In the genomic region with DNA sequence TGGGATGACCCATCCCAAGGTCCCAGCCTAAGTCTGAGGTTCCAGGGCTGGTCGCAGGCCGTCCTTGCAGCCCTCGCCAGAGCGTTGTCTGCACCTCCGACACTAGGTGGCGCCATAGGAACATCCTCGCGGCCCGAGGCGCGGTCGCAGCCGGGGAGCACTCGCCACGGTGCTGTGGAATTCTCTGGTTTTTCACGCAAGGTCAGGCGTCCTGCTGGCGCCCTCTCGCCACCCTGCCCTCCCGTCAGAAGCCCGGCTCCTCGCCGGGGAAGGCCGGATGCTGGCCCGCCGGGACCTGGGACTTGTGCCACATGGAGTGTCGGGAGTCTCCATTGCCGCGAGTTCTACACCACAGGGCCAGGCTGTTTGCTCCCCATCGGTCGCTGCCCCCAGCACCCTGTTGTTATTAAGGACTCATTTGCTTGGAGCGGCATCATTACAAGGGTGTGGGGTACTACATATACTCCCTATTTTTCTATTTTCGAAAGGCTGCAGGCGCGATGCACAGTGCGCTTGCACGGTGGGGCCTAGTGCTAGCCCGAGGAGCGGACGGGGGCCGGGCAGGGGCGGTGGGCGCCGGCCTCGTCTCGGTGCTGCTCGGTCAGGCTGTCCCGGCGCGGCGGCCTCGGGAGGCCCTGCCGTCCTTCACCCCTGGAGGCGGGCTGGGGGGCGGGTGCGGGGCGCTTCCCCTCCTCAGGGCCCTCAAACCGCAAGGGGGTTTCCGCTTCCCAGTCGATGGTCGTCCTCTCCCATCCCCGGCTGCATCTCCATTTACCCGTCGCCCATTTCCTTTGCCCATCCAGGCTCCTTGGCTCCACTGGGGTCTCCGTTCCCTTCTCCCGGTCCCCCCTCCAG, we compare ENCODE assay signal across 8 cellular contexts.
A peak's percentile ranks its signal among the peaks of the same experiment; 100 is the strongest.
DNase-seq lines count a peak whose midpoint lies in the region; ATAC-seq and TF ChIP-seq lines count a peak whose summit lies in the region.

No MANE protein-coding gene starts in this region.

- CTCF ChIA-PET in activated naive CD4-positive, alpha-beta T cell treated with anti-CD3 and anti-CD28 coated beads, Interleukin-2, amount 10 ng/mL, durations not matched to agents 7 days and 5 days (lab: Charles Lee), result no interaction called here

- H3K4me3 Mint-ChIP-seq in activated naive CD4-positive, alpha-beta T cell treated with anti-CD3 and anti-CD28 coated beads, Interleukin-2, amount 10 ng/mL, durations not matched to agents 7 days and 5 days, result peak overlapping the region; percentile 69
- H3K4me3 Mint-ChIP-seq in osteocyte (ENCODE audit: unreplicated experiment), result peak overlapping the region; percentile 65

- H3K36me3 ChIP-seq in thoracic aorta, result no peaks in the 10 kb centered on the region

- no peaks in the 10 kb centered on the region for H3K36me3 Mint-ChIP-seq in activated naive CD4-positive, alpha-beta T cell treated with anti-CD3 and anti-CD28 coated beads, Interleukin-2, amount 10 ng/mL, durations not matched to agents 7 days and 5 days
- no peaks in the 10 kb centered on the region for H3K36me3 Mint-ChIP-seq in osteocyte (ENCODE audit: unreplicated experiment)

- DNase-seq in ELR (ENCODE audit: low read depth) (peak; percentile 79), SK-N-DZ (ENCODE audit: low spot score) (peak; percentile 65), glomerular visceral epithelial cell (ENCODE audit: extremely low spot score) (peak; percentile 81), osteocyte (ENCODE audit: extremely low spot score, unreplicated experiment) (peak; percentile 94), thoracic aorta (ENCODE audit: low spot score) (no peak)
- peak; percentile 36 for DNase-seq in Jurkat, Clone E6-1 (ENCODE audit: low read depth, low spot score)
- peak; percentile 80 for DNase-seq in activated naive CD4-positive, alpha-beta T cell treated with anti-CD3 and anti-CD28 coated beads, Interleukin-2, amount 10 ng/mL, durations not matched to agents 7 days and 5 days

- H3K4me1 Mint-ChIP-seq in activated naive CD4-positive, alpha-beta T cell treated with anti-CD3 and anti-CD28 coated beads, Interleukin-2, amount 10 ng/mL, durations not matched to agents 7 days and 5 days, result peaks cover 13% of the 10 kb centered on the region
- H3K4me1 Mint-ChIP-seq in osteocyte (ENCODE audit: unreplicated experiment), result peaks cover 7% of the 10 kb centered on the region

- no peaks in the 10 kb centered on the region for H3K9me3 ChIP-seq in thoracic aorta

- peaks cover 60% of the 10 kb centered on the region for H3K27me3 Mint-ChIP-seq in activated naive CD4-positive, alpha-beta T cell treated with anti-CD3 and anti-CD28 coated beads, Interleukin-2, amount 10 ng/mL, durations not matched to agents 7 days and 5 days
- H3K27me3 Mint-ChIP-seq in osteocyte (ENCODE audit: unreplicated experiment), result peaks cover 10% of the 10 kb centered on the region

- H3K9me3 Mint-ChIP-seq in activated naive CD4-positive, alpha-beta T cell treated with anti-CD3 and anti-CD28 coated beads, Interleukin-2, amount 10 ng/mL, durations not matched to agents 7 days and 5 days, result no peaks in the 10 kb centered on the region
- H3K9me3 Mint-ChIP-seq in osteocyte (ENCODE audit: unreplicated experiment), result no peaks in the 10 kb centered on the region

- H3K4me1 ChIP-seq in thoracic aorta (ENCODE audit: control insufficient read depth in 1 of 2, low read depth in 2 of 2), result peaks cover 0 to 7% of the 10 kb centered on the region in 2 donors

- ATAC-seq in GM21723 (IDR thresholded peaks at IDR 0.05; ENCODE audit: unreplicated experiment), result peak; percentile 98
- ATAC-seq in thoracic aorta (ENCODE audit: insufficient number of reproducible peaks, low FRiP score, low read depth), result peak; percentile 76

- no peak overlapping the region for H3K27ac Mint-ChIP-seq in activated naive CD4-positive, alpha-beta T cell treated with anti-CD3 and anti-CD28 coated beads, Interleukin-2, amount 10 ng/mL, durations not matched to agents 7 days and 5 days
- H3K27ac Mint-ChIP-seq in osteocyte (ENCODE audit: unreplicated experiment), result no peak overlapping the region

- TF ChIP-seq CTCF in osteocyte (IDR thresholded peaks at IDR 0.05), result peak; percentile 98
- TF ChIP-seq CTCF in thoracic aorta (IDR thresholded peaks at IDR 0.05), result peak; percentile 89

- H3K27ac ChIP-seq in thoracic aorta, result peak overlapping the region; percentile 15 to 56

- peak overlapping the region; percentile 44 for H3K4me3 ChIP-seq in Jurkat, Clone E6-1 (ENCODE audit: low read length)
- H3K4me3 ChIP-seq in thoracic aorta, result peak overlapping the region; percentile 67

- H3K27me3 ChIP-seq in thoracic aorta (replicated peaks; ENCODE audit: insufficient read depth), result no peaks in the 10 kb centered on the region
